ENCODE assay signal across 9 cellular contexts in genomic region chr5:34701442-34701841, GRCh38. TPM values are rescaled to one million over a fixed set of nuclear protein-coding genes. Genes with fewer than 3 reads are reported as not detected.
DNase-seq lines count a peak whose midpoint lies in the region; ATAC-seq and TF ChIP-seq lines count a peak whose summit lies in the region.
"Not testable (repeated sequence)": the region's sequence is repeated elsewhere in the genome, so short reads cannot be mapped to it uniquely, and the experiment has no call there.
"Had no signal": no experiment of that assay in that cellular context is flagged by ENCODE, and none has a peak within 500 bp of the region (broad histone marks: within the 10 kb centered on the region; RNA-seq: fewer than 3 reads in every experiment).

No MANE protein-coding gene starts in this region.

- H3K9me2 ChIP-seq in GM23248 (ENCODE audit: insufficient read depth), result not testable (repeated sequence)

- H4K20me1 ChIP-seq in GM23248 (ENCODE audit: insufficient read depth); osteoblast (ENCODE audit: insufficient read depth, low read length): not testable (repeated sequence)
- peaks cover 85% of the 10 kb centered on the region for H4K20me1 ChIP-seq in smooth muscle cell (ENCODE audit: low read depth)

- CTCF ChIA-PET in WTC11 (lab: Charles Lee), result interaction anchor here (1.6 kb wide), 1 partner anchor 16 kb away, joined by 5 read pairs; no protein-coding TSS in a partner anchor

- H3K4me2 ChIP-seq in GM23248 (ENCODE audit: unreplicated experiment); osteoblast (ENCODE audit: insufficient read depth, low read length); smooth muscle cell: not testable (repeated sequence)

- H3K36me3 ChIP-seq in ACC112 (ENCODE audit: insufficient read depth, low read length); GM23248 (ENCODE audit: low read depth); smooth muscle cell (ENCODE audit: low read depth): not testable (repeated sequence)
- peaks cover 48% of the 10 kb centered on the region for H3K36me3 ChIP-seq in brain microvascular endothelial cell (replicated peaks)
- H3K36me3 ChIP-seq in osteoblast (ENCODE audit: insufficient read depth, low read length), result peaks cover 31% of the 10 kb centered on the region

- not testable (repeated sequence) for H3K27me3 Mint-ChIP-seq in HFFc6 (ENCODE audit: insufficient read depth); WTC11 (ENCODE audit: low read depth)

- H3K27ac Mint-ChIP-seq in HFFc6 (peak overlapping the region; percentile 57), WTC11 (peak overlapping the region; percentile 61)

- H3K4me3 ChIP-seq in ACC112 (ENCODE audit: low read depth, low read length); GM23248; brain microvascular endothelial cell (ENCODE audit: low read depth, low read length); osteoblast (ENCODE audit: insufficient read depth, low read length); smooth muscle cell: not testable (repeated sequence)

- not testable (repeated sequence) for H3K9me3 ChIP-seq in GM23248 (ENCODE audit: low read depth); osteoblast (ENCODE audit: low read depth, low read length); smooth muscle cell (replicated peaks; ENCODE audit: low read depth)

- H3K4me3 Mint-ChIP-seq in HFFc6, result peak overlapping the region; percentile 3
- H3K4me3 Mint-ChIP-seq in WTC11, result not testable (repeated sequence)

- 98 to 100% methylated on average over 2 of the region's 2 CpGs for WGBS in GM23248 (ENCODE audit: low coverage in 1 of 2, low lambda C conversion rate in 2 of 2, missing lambda C conversion rate in 2 of 2), 2 experiments
- 93% methylated on average over 2 of the region's 2 CpGs for WGBS in smooth muscle cell (ENCODE audit: low lambda C conversion rate)

- TF ChIP-seq CTCF in HFFc6 (IDR thresholded peaks at IDR 0.05); WTC11 (IDR thresholded peaks at IDR 0.05); brain microvascular endothelial cell (IDR thresholded peaks at IDR 0.05; ENCODE audit: low read depth, low read length, missing control alignments); osteoblast (IDR thresholded peaks at IDR 0.05; ENCODE audit: extremely low read depth, low read depth, low read length); smooth muscle cell (IDR thresholded peaks at IDR 0.05; ENCODE audit: borderline replicate concordance, insufficient read depth, poor library complexity, severe bottlenecking): not testable (repeated sequence)

- H3K79me2 ChIP-seq in ACC112 (ENCODE audit: control insufficient read depth, insufficient read depth, low read length, unreplicated experiment) (peaks cover 70% of the 10 kb centered on the region), GM23248 (ENCODE audit: insufficient read depth) (peaks cover 98% of the 10 kb centered on the region), osteoblast (ENCODE audit: insufficient read depth, low read length) (peaks cover 83% of the 10 kb centered on the region), smooth muscle cell (ENCODE audit: low read depth) (peaks cover 96% of the 10 kb centered on the region)

- ATAC-seq in WTC11, result not testable (repeated sequence)

- in situ Hi-C loops in GM23248 (cut with MboI); brain microvascular endothelial cell (cut with HindIII; ENCODE audit: low pct_ligation_motif_present, low sequenced_read_pairs): not testable (repeated sequence)

- peaks cover 51% of the 10 kb centered on the region for H3K36me3 Mint-ChIP-seq in HFFc6 (ENCODE audit: low read depth)
- H3K36me3 Mint-ChIP-seq in WTC11, result not testable (repeated sequence)

- peak overlapping the region; percentile 24; the same call in 1 of the 2 replicates for H3K27ac ChIP-seq in ACC112 (ENCODE audit: low read depth, low read length)
- H3K27ac ChIP-seq in GM23248, result 0 out of 2 replicates have a peak overlapping the region, but pooled peaks have one; percentile 7
- peak overlapping the region; percentile 33 for H3K27ac ChIP-seq in brain microvascular endothelial cell
- peak overlapping the region; percentile 20 for H3K27ac ChIP-seq in epithelial cell of prostate
- peak overlapping the region; percentile 11 for H3K27ac ChIP-seq in osteoblast (ENCODE audit: low read depth, low read length)
- H3K27ac ChIP-seq in smooth muscle cell (ENCODE audit: low read depth), result peak overlapping the region; percentile 43

- peaks cover 22% of the 10 kb centered on the region for H3F3A ChIP-seq in GM23248 (ENCODE audit: insufficient read depth)
- H3F3A ChIP-seq in smooth muscle cell (ENCODE audit: low read depth), result peaks cover 18% of the 10 kb centered on the region

- DNase-seq in GM23248; HFFc6; WTC11 (ENCODE audit: low spot score); brain microvascular endothelial cell; epithelial cell of prostate (ENCODE audit: low read depth, low spot score); osteoblast (ENCODE audit: insufficient read length, low spot score, missing footprints); smooth muscle cell (lab: John Stamatoyannopoulos, UW; ENCODE audit: unreplicated experiment): not testable (repeated sequence)

- H2AFZ ChIP-seq in ACC112 (ENCODE audit: low read length, unreplicated experiment); GM23248; osteoblast (ENCODE audit: low read length); smooth muscle cell (ENCODE audit: low read depth): not testable (repeated sequence)

- not testable (repeated sequence) for H3K27me3 ChIP-seq in ACC112 (ENCODE audit: insufficient read depth, low read length); GM23248 (replicated peaks; ENCODE audit: insufficient read depth); brain microvascular endothelial cell (replicated peaks); osteoblast (ENCODE audit: insufficient read depth, low read length); smooth muscle cell (ENCODE audit: low read depth)

- H3K4me1 Mint-ChIP-seq in HFFc6 (ENCODE audit: low read depth), result peaks cover 77% of the 10 kb centered on the region
- H3K4me1 Mint-ChIP-seq in WTC11, result peaks cover 87% of the 10 kb centered on the region

- POLR2A ChIA-PET in WTC11 (lab: Charles Lee), result interaction anchor here (1.0 kb wide), 1 partner anchor 9 kb away, joined by 3 read pairs; no protein-coding TSS in a partner anchor

- not testable (repeated sequence) for H3K9me3 Mint-ChIP-seq in HFFc6, WTC11

- peaks cover 23% of the 10 kb centered on the region for H3K4me1 ChIP-seq in ACC112 (ENCODE audit: control insufficient read depth, insufficient read depth, low read length, unreplicated experiment)
- H3K4me1 ChIP-seq in GM23248 (ENCODE audit: insufficient read depth), result peaks cover 14% of the 10 kb centered on the region
- peaks cover 16% of the 10 kb centered on the region for H3K4me1 ChIP-seq in osteoblast (ENCODE audit: insufficient read depth, low read length)
- H3K4me1 ChIP-seq in smooth muscle cell (ENCODE audit: low read depth), result peaks cover 34% of the 10 kb centered on the region

- not testable (repeated sequence) for H3K9ac ChIP-seq in GM23248; smooth muscle cell (ENCODE audit: low read depth)

RNA-seq across cellular contexts. Expression of gene RAI14, which starts 45.3 kb away (rescaled TPM):
- 120 and 124 TPM in 2 replicates for total RNA-seq in GM23248 (2014; rRNA removed; shearing (Covaris generic))
- polyA plus RNA-seq in GM23248 (2016; fragmentation: Nextera tagmentation; extraction: Ambion mirVana) (113 and 116 TPM in 2 replicates), smooth muscle cell (111 and 113 TPM in 2 replicates)
- total RNA-seq in HFFc6 (2021; fragmentation: NEBNext Ultra II Directional; extraction: Animal tissue kit (Norgen Biotek cat#: 25700)), result 100 to 1,000 TPM; 256 to 360 (median 323) TPM
- total RNA-seq in WTC11 (2021) (157 to 185 TPM (median 173 TPM) in 3 replicates), osteoblast (138 and 149 TPM in 2 replicates), smooth muscle cell (209 and 211 TPM in 2 replicates)
- polyA plus RNA-seq: CD14-positive monocyte had no signal
